In genomic region chr2:224613543-224614317, GRCh38 we compare ENCODE assay signal across 2 cellular contexts.
TF ChIP-seq lines count a peak whose summit lies in the region.

No MANE protein-coding gene starts in this region.

TF ChIP-seq in SK-N-SH, 30 proteins besides CTCF, POLR2A, EP300 and RAD21 (continued from another document):
- TF ChIP-seq REST (IDR thresholded peaks at IDR 0.05; ENCODE audit: low read depth, low read length) (no peak), GABPA (IDR thresholded peaks at IDR 0.05; ENCODE audit: low read depth) (no peak), NFIC (IDR thresholded peaks at IDR 0.05; ENCODE audit: borderline replicate concordance) (no peak), YY1 (IDR thresholded peaks at IDR 0.05; ENCODE audit: low read depth) (no peak), NRF1 (IDR thresholded peaks at IDR 0.05; ENCODE audit: low read depth, low read length) (no peak)
- TF ChIP-seq, protein P1, sequence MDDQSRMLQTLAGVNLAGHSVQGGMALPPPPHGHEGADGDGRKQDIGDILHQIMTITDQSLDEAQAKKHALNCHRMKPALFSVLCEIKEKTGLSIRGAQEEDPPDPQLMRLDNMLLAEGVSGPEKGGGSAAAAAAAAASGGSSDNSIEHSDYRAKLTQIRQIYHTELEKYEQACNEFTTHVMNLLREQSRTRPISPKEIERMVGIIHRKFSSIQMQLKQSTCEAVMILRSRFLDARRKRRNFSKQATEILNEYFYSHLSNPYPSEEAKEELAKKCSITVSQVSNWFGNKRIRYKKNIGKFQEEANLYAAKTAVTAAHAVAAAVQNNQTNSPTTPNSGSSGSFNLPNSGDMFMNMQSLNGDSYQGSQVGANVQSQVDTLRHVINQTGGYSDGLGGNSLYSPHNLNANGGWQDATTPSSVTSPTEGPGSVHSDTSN (IDR thresholded peaks at IDR 0.05): no peak
- TF ChIP-seq, protein P2, sequence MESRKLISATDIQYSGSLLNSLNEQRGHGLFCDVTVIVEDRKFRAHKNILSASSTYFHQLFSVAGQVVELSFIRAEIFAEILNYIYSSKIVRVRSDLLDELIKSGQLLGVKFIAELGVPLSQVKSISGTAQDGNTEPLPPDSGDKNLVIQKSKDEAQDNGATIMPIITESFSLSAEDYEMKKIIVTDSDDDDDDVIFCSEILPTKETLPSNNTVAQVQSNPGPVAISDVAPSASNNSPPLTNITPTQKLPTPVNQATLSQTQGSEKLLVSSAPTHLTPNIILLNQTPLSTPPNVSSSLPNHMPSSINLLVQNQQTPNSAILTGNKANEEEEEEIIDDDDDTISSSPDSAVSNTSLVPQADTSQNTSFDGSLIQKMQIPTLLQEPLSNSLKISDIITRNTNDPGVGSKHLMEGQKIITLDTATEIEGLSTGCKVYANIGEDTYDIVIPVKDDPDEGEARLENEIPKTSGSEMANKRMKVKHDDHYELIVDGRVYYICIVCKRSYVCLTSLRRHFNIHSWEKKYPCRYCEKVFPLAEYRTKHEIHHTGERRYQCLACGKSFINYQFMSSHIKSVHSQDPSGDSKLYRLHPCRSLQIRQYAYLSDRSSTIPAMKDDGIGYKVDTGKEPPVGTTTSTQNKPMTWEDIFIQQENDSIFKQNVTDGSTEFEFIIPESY (IDR thresholded peaks at IDR 0.05; ENCODE audit: borderline replicate concordance, low read depth): no peak
TF ChIP-seq in SK-N-SH: peak in this region for 0.

TF ChIP-seq in SK-N-SH treated with all-trans-retinoic acid at 6 μM for 48 hours, 23 proteins besides CTCF, POLR2A, EP300 and RAD21 (continued from another document):
- TF ChIP-seq PATZ1 (CRISPR knock-in tag; IDR thresholded peaks at IDR 0.05; ENCODE audit: borderline replicate concordance): no peak
- no peak for TF ChIP-seq ZNF70 (CRISPR knock-in tag; IDR thresholded peaks at IDR 0.05)
- TF ChIP-seq, protein P3, sequence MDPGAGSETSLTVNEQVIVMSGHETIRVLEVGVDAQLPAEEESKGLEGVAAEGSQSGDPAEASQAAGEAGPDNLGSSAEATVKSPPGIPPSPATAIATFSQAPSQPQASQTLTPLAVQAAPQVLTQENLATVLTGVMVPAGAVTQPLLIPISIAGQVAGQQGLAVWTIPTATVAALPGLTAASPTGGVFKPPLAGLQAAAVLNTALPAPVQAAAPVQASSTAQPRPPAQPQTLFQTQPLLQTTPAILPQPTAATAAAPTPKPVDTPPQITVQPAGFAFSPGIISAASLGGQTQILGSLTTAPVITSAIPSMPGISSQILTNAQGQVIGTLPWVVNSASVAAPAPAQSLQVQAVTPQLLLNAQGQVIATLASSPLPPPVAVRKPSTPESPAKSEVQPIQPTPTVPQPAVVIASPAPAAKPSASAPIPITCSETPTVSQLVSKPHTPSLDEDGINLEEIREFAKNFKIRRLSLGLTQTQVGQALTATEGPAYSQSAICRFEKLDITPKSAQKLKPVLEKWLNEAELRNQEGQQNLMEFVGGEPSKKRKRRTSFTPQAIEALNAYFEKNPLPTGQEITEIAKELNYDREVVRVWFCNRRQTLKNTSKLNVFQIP (CRISPR knock-in tag; IDR thresholded peaks at IDR 0.05; ENCODE audit: borderline replicate concordance, low read depth): no peak
- TF ChIP-seq OSR1 (CRISPR knock-in tag; IDR thresholded peaks at IDR 0.05): no peak
- TF ChIP-seq ESRRG (CRISPR knock-in tag; IDR thresholded peaks at IDR 0.05): no peak
- no peak for TF ChIP-seq CSRNP3 (CRISPR knock-in tag; IDR thresholded peaks at IDR 0.05)
- TF ChIP-seq RARB (CRISPR knock-in tag; IDR thresholded peaks at IDR 0.05): no peak
- TF ChIP-seq, protein P4, sequence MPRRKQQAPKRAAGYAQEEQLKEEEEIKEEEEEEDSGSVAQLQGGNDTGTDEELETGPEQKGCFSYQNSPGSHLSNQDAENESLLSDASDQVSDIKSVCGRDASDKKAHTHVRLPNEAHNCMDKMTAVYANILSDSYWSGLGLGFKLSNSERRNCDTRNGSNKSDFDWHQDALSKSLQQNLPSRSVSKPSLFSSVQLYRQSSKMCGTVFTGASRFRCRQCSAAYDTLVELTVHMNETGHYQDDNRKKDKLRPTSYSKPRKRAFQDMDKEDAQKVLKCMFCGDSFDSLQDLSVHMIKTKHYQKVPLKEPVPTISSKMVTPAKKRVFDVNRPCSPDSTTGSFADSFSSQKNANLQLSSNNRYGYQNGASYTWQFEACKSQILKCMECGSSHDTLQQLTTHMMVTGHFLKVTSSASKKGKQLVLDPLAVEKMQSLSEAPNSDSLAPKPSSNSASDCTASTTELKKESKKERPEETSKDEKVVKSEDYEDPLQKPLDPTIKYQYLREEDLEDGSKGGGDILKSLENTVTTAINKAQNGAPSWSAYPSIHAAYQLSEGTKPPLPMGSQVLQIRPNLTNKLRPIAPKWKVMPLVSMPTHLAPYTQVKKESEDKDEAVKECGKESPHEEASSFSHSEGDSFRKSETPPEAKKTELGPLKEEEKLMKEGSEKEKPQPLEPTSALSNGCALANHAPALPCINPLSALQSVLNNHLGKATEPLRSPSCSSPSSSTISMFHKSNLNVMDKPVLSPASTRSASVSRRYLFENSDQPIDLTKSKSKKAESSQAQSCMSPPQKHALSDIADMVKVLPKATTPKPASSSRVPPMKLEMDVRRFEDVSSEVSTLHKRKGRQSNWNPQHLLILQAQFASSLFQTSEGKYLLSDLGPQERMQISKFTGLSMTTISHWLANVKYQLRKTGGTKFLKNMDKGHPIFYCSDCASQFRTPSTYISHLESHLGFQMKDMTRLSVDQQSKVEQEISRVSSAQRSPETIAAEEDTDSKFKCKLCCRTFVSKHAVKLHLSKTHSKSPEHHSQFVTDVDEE (CRISPR knock-in tag; IDR thresholded peaks at IDR 0.05): no peak
